ENCODE assay signal across 1 cellular context in genomic region chr1:15620890-15621682, GRCh38.
TF ChIP-seq lines count a peak whose summit lies in the region.

No MANE protein-coding gene starts in this region.

TF ChIP-seq in endothelial cell of umbilical vein, 7 proteins besides CTCF, POLR2A, EP300 and RAD21:
- TF ChIP-seq MAX (IDR thresholded peaks at IDR 0.05; ENCODE audit: insufficient read depth, insufficient read length) (no peak), FOS (IDR thresholded peaks at IDR 0.05; ENCODE audit: borderline replicate concordance, insufficient read depth, low read length) (no peak), JUN (IDR thresholded peaks at IDR 0.05; ENCODE audit: borderline replicate concordance, insufficient read depth, insufficient read length, low read depth) (no peak), POLR2AphosphoS5 (IDR thresholded peaks at IDR 0.05; ENCODE audit: insufficient read depth, low read depth, low read length) (no peak), EZH2 (IDR thresholded peaks at IDR 0.05; ENCODE audit: borderline replicate concordance, low read depth, low read length, severe bottlenecking) (no peak), GATA2 (IDR thresholded peaks at IDR 0.05; ENCODE audit: insufficient read depth, insufficient read length, low read depth, low read length) (no peak), MYC (IDR thresholded peaks at IDR 0.05; ENCODE audit: low read depth, low read length) (no peak)
TF ChIP-seq in endothelial cell of umbilical vein: peak in this region for 0.
